19 cellular contexts compared by ENCODE assay signal in genomic region chr15:76183906-76184639, GRCh38.
"Had no signal": no experiment of that assay in that cellular context is flagged by ENCODE, and none has a peak within 500 bp of the region (broad histone marks: within the 10 kb centered on the region; RNA-seq: fewer than 3 reads in every experiment).

No MANE protein-coding gene starts in this region.

- H3K4me1 ChIP-seq: left lung, right atrium auricular region had no signal

- H3K36me3 ChIP-seq: left lung, right atrium auricular region, tibial artery, vagina had no signal

- H3K27ac Mint-ChIP-seq: activated CD4-positive, alpha-beta T cell treated with anti-CD3 and anti-CD28 coated beads, Interleukin-2, amount 10 ng/mL, durations not matched to agents 7 days and 5 days; dendritic cell treated with granulocyte-macrophage colony-stimulating factor and Interleukin-4, amounts not matched to agents 40 ng/mL and 50 ng/mL, for 4 days; progenitor cell of endocrine pancreas; T-helper 2 cell treated with Interferon-gamma antibody and Interleukin-4, amounts not matched to agents 5 μg/mL and 100 μg/mL, for 36 hours had no signal

- H3K4me3 Mint-ChIP-seq: activated CD4-positive, alpha-beta T cell treated with anti-CD3 and anti-CD28 coated beads, Interleukin-2, amount 10 ng/mL, durations not matched to agents 7 days and 5 days; dendritic cell treated with granulocyte-macrophage colony-stimulating factor and Interleukin-4, amounts not matched to agents 40 ng/mL and 50 ng/mL, for 4 days; naive thymus-derived CD4-positive, alpha-beta T cell; T-helper 2 cell treated with Interferon-gamma antibody and Interleukin-4, amounts not matched to agents 5 μg/mL and 100 μg/mL, for 36 hours had no signal

- DNase-seq: activated CD4-positive, alpha-beta T cell treated with anti-CD3 and anti-CD28 coated beads, Interleukin-2, amount 10 ng/mL, durations not matched to agents 7 days and 5 days; activated CD8-positive, alpha-beta memory T cell treated with anti-CD3 and anti-CD28 coated beads for 24 hours; activated naive CD4-positive, alpha-beta T cell; aorta; cerebellar nuclear complex; hippocampal formation; mucosa of descending colon; naive thymus-derived CD4-positive, alpha-beta T cell; small intestine; stimulated activated CD4-positive, alpha-beta T cell treated with anti-CD3 and anti-CD28 coated beads, Interleukin-4, amount 100 ng/mL, for 24 hours; stimulated activated naive CD4-positive, alpha-beta T cell; tibial artery had no signal

- H3K9me3 Mint-ChIP-seq: activated CD4-positive, alpha-beta T cell treated with anti-CD3 and anti-CD28 coated beads, Interleukin-2, amount 10 ng/mL, durations not matched to agents 7 days and 5 days; naive thymus-derived CD4-positive, alpha-beta T cell; T-helper 2 cell treated with Interferon-gamma antibody and Interleukin-4, amounts not matched to agents 5 μg/mL and 100 μg/mL, for 36 hours had no signal

- H3K27me3 ChIP-seq: right atrium auricular region, vagina had no signal

- H3K27ac ChIP-seq: epithelial cell of prostate, left lung, right atrium auricular region, tibial artery, vagina had no signal

- H3K4me3 ChIP-seq: left lung, mucosa of descending colon, right atrium auricular region, tibial artery, vagina had no signal

- H3K9me3 ChIP-seq: left lung, mucosa of descending colon, right atrium auricular region, tibial artery, vagina had no signal
